In the genomic region with DNA sequence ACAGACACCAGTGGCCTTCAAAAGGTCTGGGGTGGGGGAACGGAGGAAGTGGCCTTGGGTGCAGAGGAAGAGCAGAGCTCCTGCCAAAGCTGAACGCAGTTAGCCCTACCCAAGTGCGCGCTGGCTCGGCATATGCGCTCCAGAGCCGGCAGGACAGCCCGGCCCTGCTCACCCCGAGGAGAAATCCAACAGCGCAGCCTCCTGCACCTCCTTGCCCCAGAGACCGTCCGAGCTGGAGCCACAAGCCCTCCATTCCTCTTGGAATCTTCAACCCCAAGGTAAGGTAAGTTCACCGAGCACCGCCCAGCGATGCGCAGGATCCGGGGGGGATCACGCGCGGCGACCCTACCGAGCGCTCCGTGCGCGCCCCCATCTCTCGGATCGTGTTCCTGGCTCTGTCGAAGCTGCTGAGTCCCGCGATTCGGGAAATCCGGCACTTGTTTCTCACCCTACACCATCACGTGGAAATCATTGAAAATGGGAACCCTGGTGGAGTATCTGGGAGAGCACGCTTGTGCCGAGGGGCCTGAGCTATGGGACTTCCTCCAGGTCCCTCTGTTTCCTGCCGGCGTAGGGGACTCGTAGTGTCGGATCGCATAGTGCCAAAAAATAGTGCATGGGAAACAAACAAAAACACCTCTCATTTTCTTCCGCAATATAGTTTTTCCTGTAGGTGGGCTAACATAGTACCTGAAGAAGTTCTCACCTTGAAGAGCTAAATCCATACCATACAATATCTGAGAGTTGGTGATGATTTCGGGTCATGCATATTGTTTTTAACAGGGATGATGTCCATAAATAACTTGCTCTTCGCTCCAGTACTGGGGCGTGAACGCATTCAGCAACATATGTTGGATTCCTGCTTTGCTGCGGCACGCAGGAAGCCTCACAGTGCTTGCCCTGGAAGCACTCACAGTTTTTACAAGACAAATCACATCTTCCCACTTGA, we compare ENCODE assay signal across 1 cellular context.
TF ChIP-seq lines count a peak whose summit lies in the region.

No MANE protein-coding gene starts in this region.

TF ChIP-seq in endothelial cell of umbilical vein, 7 proteins besides CTCF, POLR2A, EP300 and RAD21:
- TF ChIP-seq MYC (IDR thresholded peaks at IDR 0.05; ENCODE audit: low read depth, low read length) (no peak), EZH2 (IDR thresholded peaks at IDR 0.05; ENCODE audit: borderline replicate concordance, low read depth, low read length, severe bottlenecking) (peak; percentile 56)
